Comparison of ENCODE assay signal across 1 cellular context in genomic region chr10:72822342-72822986, GRCh38.
TF ChIP-seq lines count a peak whose summit lies in the region.

No MANE protein-coding gene starts in this region.

TF ChIP-seq in HepG2, 621 proteins besides CTCF, POLR2A, EP300 and RAD21 (continued from another document):
- no peak for TF ChIP-seq ZNF512 (CRISPR knock-in tag; IDR thresholded peaks at IDR 0.05)
